In genomic region chr11:76209956-76210885, GRCh38 we compare ENCODE assay signal across 8 cellular contexts. TPM values are rescaled to one million over a fixed set of nuclear protein-coding genes. Genes with fewer than 3 reads are reported as not detected.
DNase-seq lines count a peak whose midpoint lies in the region; ATAC-seq and TF ChIP-seq lines count a peak whose summit lies in the region.

No MANE protein-coding gene starts in this region.

- H3K27ac ChIP-seq in GM23338 (ENCODE audit: low read depth), result no peak overlapping the region
- no peak overlapping the region for H3K27ac ChIP-seq in RWPE1
- H3K27ac ChIP-seq in left lung, result no peak overlapping the region
- H3K27ac ChIP-seq in suprapubic skin, result peak overlapping the region; percentile 53

- H3K27me3 ChIP-seq in GM23338 (ENCODE audit: insufficient read depth) (peaks cover 80% of the 10 kb centered on the region), left lung (peaks cover 29 to 86% of the 10 kb centered on the region in 2 donors), suprapubic skin (peaks cover 59% of the 10 kb centered on the region)

- intact Hi-C loops in left lung (cut with DNase I), result loop anchor here in 1 of 2 donors (5.0 kb wide), 1 partner anchor 107 kb away; no protein-coding TSS in a partner anchor

- POLR2A ChIA-PET in RWPE1 (lab: Yijun Ruan, JAX; ENCODE audit: low non-redundant PET), result no interaction called here

- DNase-seq in AG09319 (ENCODE audit: extremely low read depth, low read depth), result peak; percentile 35
- DNase-seq in GM23338 (ENCODE audit: low spot score), result peak; percentile 54
- peak; percentile 49 for DNase-seq in RWPE1 (ENCODE audit: low spot score)
- DNase-seq in choroid plexus epithelial cell (ENCODE audit: low read depth), result peak; percentile 83
- peak; percentile 77 to 84 for DNase-seq in left lung
- no peak for DNase-seq in suprapubic skin (ENCODE audit: low spot score in 2 of 2)
- DNase-seq in NK-92 (lab: John Stamatoyannopoulos, UW; ENCODE audit: unreplicated experiment), result no peak

- peaks cover 25% of the 10 kb centered on the region; the same call in 1 of the 2 replicates for H3K4me1 ChIP-seq in GM23338 (ENCODE audit: insufficient read depth)
- peaks cover 23 to 59% of the 10 kb centered on the region in 2 donors for H3K4me1 ChIP-seq in left lung
- peaks cover 57% of the 10 kb centered on the region for H3K4me1 ChIP-seq in suprapubic skin

- peak overlapping the region; percentile 72 for H2AFZ ChIP-seq in GM23338

- H3K27ac Mint-ChIP-seq in GM23338, result no peak overlapping the region

- peaks cover 2% of the 10 kb centered on the region; the same call in 1 of the 2 replicates for H4K20me1 ChIP-seq in GM23338 (replicated peaks; ENCODE audit: insufficient read depth)

- H3K9me3 ChIP-seq in left lung (no peaks in the 10 kb centered on the region), suprapubic skin (no peaks in the 10 kb centered on the region)

- TF ChIP-seq CTCF in AG09319 (IDR thresholded peaks at IDR 0.05; ENCODE audit: low read depth, low read length) (no peak), GM23338 (conservative IDR thresholded peaks at IDR 0.05; ENCODE audit: low read depth in 2 of 2) (no peak), RWPE1 (conservative IDR thresholded peaks at IDR 0.05; ENCODE audit: low read depth) (no peak), choroid plexus epithelial cell (conservative IDR thresholded peaks at IDR 0.05; ENCODE audit: low read depth, low read length) (no peak), left lung (IDR thresholded peaks at IDR 0.05) (no peak), suprapubic skin (IDR thresholded peaks at IDR 0.05) (no peak)

- no peaks in the 10 kb centered on the region for H3F3A ChIP-seq in GM23338 (replicated peaks; ENCODE audit: low read depth)

- no peaks in the 10 kb centered on the region; the same call in 2 of the 3 replicates for H3K9me3 Mint-ChIP-seq in GM23338

- H3K4me3 ChIP-seq in GM23338 (peak overlapping the region; percentile 72), choroid plexus epithelial cell (ENCODE audit: low read depth, low read length) (peak overlapping the region; percentile 37), left lung (peak overlapping the region; percentile 48 to 55), suprapubic skin (peak overlapping the region; percentile 73)

- no peaks in the 10 kb centered on the region for H3K36me3 ChIP-seq in GM23338 (ENCODE audit: insufficient read depth)
- no peaks in the 10 kb centered on the region for H3K36me3 ChIP-seq in left lung
- no peaks in the 10 kb centered on the region for H3K36me3 ChIP-seq in suprapubic skin

- peak overlapping the region; percentile 96 for H3K4me2 ChIP-seq in GM23338

- no peaks in the 10 kb centered on the region for H3K36me3 Mint-ChIP-seq in GM23338 (ENCODE audit: low read depth)

- H3K4me3 Mint-ChIP-seq in GM23338, result peak overlapping the region; percentile 61

- ATAC-seq in GM23338 (peak; percentile 1; the same call in 2 of the 3 replicates), left lung (peak; percentile 31), GM18870 (IDR thresholded peaks at IDR 0.05; ENCODE audit: unreplicated experiment) (no peak)

- WGBS in suprapubic skin, result 0% methylated on average over 37 of the region's 107 CpGs

- peaks cover 25% of the 10 kb centered on the region for H3K4me1 Mint-ChIP-seq in GM23338

- no peaks in the 10 kb centered on the region for H3K79me2 ChIP-seq in GM23338 (replicated peaks; ENCODE audit: insufficient read depth)

- no peak for TF ChIP-seq EP300 in suprapubic skin (IDR thresholded peaks at IDR 0.05)

- peaks cover 77% of the 10 kb centered on the region for H3K27me3 Mint-ChIP-seq in GM23338 (ENCODE audit: insufficient read depth, low read depth, poor library complexity)

- CTCF ChIA-PET in RWPE1 (lab: Yijun Ruan, JAX), result interaction anchor here (0.6 to 5.3 kb wide), 5 partner anchors 8 to 116 kb away, joined by 3 to 87 read pairs (median 3); no protein-coding TSS in a partner anchor

- peak in 1 of 2 donors; percentile 75 for TF ChIP-seq POLR2A in suprapubic skin (IDR thresholded peaks at IDR 0.05)

- no peaks in the 10 kb centered on the region for H3K9me2 ChIP-seq in GM23338 (ENCODE audit: insufficient read depth)

TF ChIP-seq in GM23338, 12 proteins besides CTCF, POLR2A, EP300 and RAD21:
- no peak for TF ChIP-seq ETS1 (IDR thresholded peaks at IDR 0.05)
- TF ChIP-seq EZH2phosphoT487 (IDR thresholded peaks at IDR 0.05; ENCODE audit: unreplicated experiment), result peak; percentile 48
- TF ChIP-seq EZH2 (IDR thresholded peaks at IDR 0.05; ENCODE audit: low read depth, unreplicated experiment), result peak; percentile 66
TF ChIP-seq in GM23338: peak in this region for 2.

RNA-seq across cellular contexts. Expression of gene WNT11, which starts 3.9 kb away (rescaled TPM):
- total RNA-seq in GM23338 (2014; rRNA removed; shearing (Covaris generic)), result 0.56 and 3.0 TPM in 2 replicates
- 0.44 TPM in 1 of 2 replicates, not detected in the other for polyA plus RNA-seq in GM23338 (2016; fragmentation: Nextera tagmentation; extraction: Ambion mirVana)
- total RNA-seq in left lung (1 to 10 TPM; 1.3 to 4.8 TPM), suprapubic skin (10 to 100 TPM in 2 of 4 donors, 1 to 10 TPM in 2; 7.8 to 19.5 (median 11.0) TPM)

Comparison
In these comparisons a context has a peak if more than half of its experiments do, and no peak if none do; other contexts are left out.
1. DNase-seq: peak in AG09319 (single experiment), GM23338 (single experiment), RWPE1 (single experiment), choroid plexus epithelial cell (single experiment) and left lung (2 of 2); none in suprapubic skin (0 of 2) and NK-92 (single experiment).
2. Peak in every context shown above with its lines, with median percentiles within 50 percentile points of each other: H3K4me3 ChIP-seq.